Comparison of ENCODE assay signal across 8 cellular contexts in the genomic region with DNA sequence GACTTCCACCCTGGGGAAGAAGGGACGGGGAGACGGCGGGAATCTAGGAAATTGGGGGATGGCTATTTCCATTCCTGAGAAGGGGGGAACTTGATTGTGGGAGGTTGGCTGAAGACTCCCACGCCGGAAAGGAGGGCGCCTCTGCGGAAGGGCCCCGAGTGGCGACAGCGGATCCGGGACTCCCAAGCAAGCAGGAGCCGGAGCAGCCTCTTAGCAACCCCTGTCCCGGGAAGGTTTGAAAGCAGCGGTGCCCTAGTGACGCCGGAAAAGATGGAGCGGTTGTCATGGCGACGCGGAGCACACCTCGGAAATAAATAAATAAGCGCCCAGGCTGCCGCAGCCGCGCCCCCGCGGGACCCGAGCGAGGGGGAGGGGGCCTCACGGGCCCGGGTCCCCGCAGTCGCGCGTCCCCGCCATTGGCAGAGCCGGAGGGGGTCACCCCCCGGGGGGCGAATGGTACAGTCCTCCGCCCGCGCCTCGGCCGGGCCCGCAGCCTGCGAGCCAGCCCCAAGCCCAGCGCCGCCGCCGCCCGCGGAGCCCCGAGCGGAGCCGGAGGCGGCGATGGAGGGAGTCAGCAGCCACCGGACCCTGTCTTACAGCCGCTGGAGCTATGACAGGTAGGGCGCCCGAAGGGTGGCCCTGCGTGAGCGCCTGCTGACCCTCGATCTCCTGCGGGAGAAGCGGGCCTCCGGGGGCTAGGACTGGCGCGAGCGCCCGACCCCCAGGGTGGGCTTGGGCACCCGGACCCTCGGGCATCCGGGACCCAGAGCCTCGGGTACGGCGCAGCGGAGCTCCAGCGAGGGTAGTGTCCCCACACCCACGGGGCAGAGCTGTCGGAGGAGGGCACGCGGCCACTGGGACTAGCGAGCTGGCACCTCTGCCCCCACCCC. TPM values are rescaled to one million over a fixed set of nuclear protein-coding genes. Genes with fewer than 3 reads are reported as not detected.
DNase-seq lines count a peak whose midpoint lies in the region; ATAC-seq lines count a peak whose summit lies in the region.

No MANE protein-coding gene starts in this region.

- H3K27me3 ChIP-seq in mononuclear cell (ENCODE audit: insufficient read depth, low read length): peaks cover 47% of the 10 kb centered on the region

- peaks cover 12% of the 10 kb centered on the region for H3K4me1 Mint-ChIP-seq in activated T-cell treated with anti-CD3 and anti-CD28 coated beads, Interleukin-2, amount 50 U/mL, for 4 hours (ENCODE audit: low read depth)

- peak overlapping the region; percentile 36 for H3K4me3 ChIP-seq in mononuclear cell (ENCODE audit: low read length)

- H3K27me3 Mint-ChIP-seq in activated T-cell treated with anti-CD3 and anti-CD28 coated beads, Interleukin-2, amount 50 U/mL, for 4 hours (ENCODE audit: low read depth): peaks cover 32% of the 10 kb centered on the region

- DNase-seq in NCI-H2227 (lab: John Stamatoyannopoulos, UW; ENCODE audit: unreplicated experiment) (peak; percentile 87), foreskin melanocyte (no peak)
- peak; percentile 59 for DNase-seq in activated T-cell treated with anti-CD3 and anti-CD28 coated beads, Interleukin-2, amount 50 U/mL, for 4 hours
- peak; percentile 29 to 38 for DNase-seq in stimulated activated CD8-positive, alpha-beta memory T cell treated with anti-CD3 and anti-CD28 coated beads, Interleukin-15, amount 100 ng/mL, for 48 hours (ENCODE audit: low read depth in 2 of 2)

- H3K4me1 ChIP-seq in mononuclear cell (ENCODE audit: insufficient read depth, low read length): peaks cover 6% of the 10 kb centered on the region

- peak; percentile 46 for ATAC-seq in GM18868 (IDR thresholded peaks at IDR 0.05; ENCODE audit: unreplicated experiment)
- ATAC-seq in activated T-cell treated with anti-CD3 and anti-CD28 coated beads, Interleukin-2, amount 50 U/mL, for 4 hours: peak; percentile 76
- ATAC-seq in esophagus mucosa: peak; percentile 55
- no peak for ATAC-seq in HG02759 (IDR thresholded peaks at IDR 0.05; ENCODE audit: unreplicated experiment)

- no peaks in the 10 kb centered on the region for H3K36me3 Mint-ChIP-seq in activated T-cell treated with anti-CD3 and anti-CD28 coated beads, Interleukin-2, amount 50 U/mL, for 4 hours (ENCODE audit: insufficient read depth)

- H3K4me3 Mint-ChIP-seq in activated T-cell treated with anti-CD3 and anti-CD28 coated beads, Interleukin-2, amount 50 U/mL, for 4 hours: peak overlapping the region; percentile 76

- no peaks in the 10 kb centered on the region for H3K9me3 Mint-ChIP-seq in activated T-cell treated with anti-CD3 and anti-CD28 coated beads, Interleukin-2, amount 50 U/mL, for 4 hours

- H3K9me3 ChIP-seq in mononuclear cell (ENCODE audit: low read depth, low read length): no peaks in the 10 kb centered on the region

RNA-seq across cellular contexts. Expression of a gene that starts 31.9 kb away (rescaled TPM):
- total RNA-seq in activated T-cell treated with anti-CD3 and anti-CD28 coated beads, Interleukin-2, amount 50 U/mL, for 4 hours: 100 to 1,000 TPM; 336 to 429 (median 342) TPM
- total RNA-seq in esophagus mucosa (206 TPM), mononuclear cell (417 TPM)

RNA-seq across cellular contexts. Expression of a gene that starts 53.7 kb away (rescaled TPM):
- not detected for total RNA-seq in activated T-cell treated with anti-CD3 and anti-CD28 coated beads, Interleukin-2, amount 50 U/mL, for 4 hours
- total RNA-seq in esophagus mucosa: not detected
- not detected for total RNA-seq in mononuclear cell
